In genomic region chr3:183208260-183208659, GRCh38 we compare ENCODE assay signal across 11 cellular contexts. TPM values are rescaled to one million over a fixed set of nuclear protein-coding genes. Genes with fewer than 3 reads are reported as not detected.
"Had no signal": no experiment of that assay in that cellular context is flagged by ENCODE, and none has a peak within 500 bp of the region (broad histone marks: within the 10 kb centered on the region; RNA-seq: fewer than 3 reads in every experiment).

No MANE protein-coding gene starts in this region.

- H3K4me3 Mint-ChIP-seq: neural crest cell; T-helper 1 cell treated with Interleukin-12 subunit alpha and Interleukin-12 subunit beta and Interleukin-4 antibody, amounts not matched to agents 30 μg/mL and 1 μg/mL, for 36 hours had no signal

- ATAC-seq: heart right ventricle, left ventricle myocardium superior had no signal

- H3K27ac Mint-ChIP-seq: T-helper 1 cell treated with Interleukin-12 subunit alpha and Interleukin-12 subunit beta and Interleukin-4 antibody, amounts not matched to agents 30 μg/mL and 1 μg/mL, for 36 hours had no signal

- DNase-seq: amniotic stem cell; effector CD4-positive, alpha-beta T cell; esophagus squamous epithelium; heart right ventricle; kidney glomerular epithelial cell; left ventricle myocardium superior; SJCRH30; upper lobe of left lung had no signal

RNA-seq across cellular contexts. Expression of gene LAMP3, which starts 45.7 kb away (rescaled TPM):
- total RNA-seq: left ventricle myocardium superior, thoracic aorta had no signal
